ENCODE assay signal across 28 cellular contexts in genomic region chr14:64347748-64348147, GRCh38. TPM values are rescaled to one million over a fixed set of nuclear protein-coding genes. Genes with fewer than 3 reads are reported as not detected.
DNase-seq lines count a peak whose midpoint lies in the region; ATAC-seq, FAIRE-seq and TF ChIP-seq lines count a peak whose summit lies in the region.
"Had no signal": no experiment of that assay in that cellular context is flagged by ENCODE, and none has a peak within 500 bp of the region (broad histone marks: within the 10 kb centered on the region; RNA-seq: fewer than 3 reads in every experiment).

No MANE protein-coding gene starts in this region.

- no peak overlapping the region for H2BK120ac ChIP-seq in H1 (replicated peaks; ENCODE audit: low read depth, low read length)

- no peaks in the 10 kb centered on the region for H3K9me3 ChIP-seq in HepG2 (ENCODE audit: low read length)
- H3K9me3 ChIP-seq in right lobe of liver = no peaks in the 10 kb centered on the region
- H3K9me3 ChIP-seq in T-helper 17 cell (ENCODE audit: control insufficient read depth, low read length, poor library complexity, severe bottlenecking) = no peaks in the 10 kb centered on the region
- H3K9me3 ChIP-seq in H1 (ENCODE audit: insufficient read depth in 2 of 2, low read depth in 1 of 2, low read length in 1 of 2) = no peaks in the 10 kb centered on the region
- H3K9me3 ChIP-seq: BLaER1 treated with 17β-estradiol and CSF1 and Interleukin-3, amounts not matched to agents 10 nM and 100 nM; Caco-2 had no signal

- no peak overlapping the region for H4K91ac ChIP-seq in H1 (replicated peaks; ENCODE audit: insufficient read length, low read length)

- no peak overlapping the region for H3K56ac ChIP-seq in H1 (replicated peaks; ENCODE audit: insufficient read length, low read depth, low read length)

- H3K4me3 ChIP-seq in HepG2 (replicated peaks in 1 of 3; ENCODE audit: insufficient read depth in 1 of 3, low read depth in 2 of 3, low read length in 3 of 3) = no peak overlapping the region
- H3K4me3 ChIP-seq in right lobe of liver = no peak overlapping the region
- H3K4me3 ChIP-seq in H1 (ENCODE audit: extremely low read depth in 1 of 4, insufficient read depth in 2 of 4, low read depth in 3 of 4, low read length in 4 of 4) = no peak overlapping the region
- H3K4me3 ChIP-seq: BLaER1 treated with 17β-estradiol and CSF1 and Interleukin-3, amounts not matched to agents 10 nM and 100 nM had no signal

- no peak overlapping the region for H2BK20ac ChIP-seq in H1 (ENCODE audit: low read length)

- H4K8ac ChIP-seq in H1 (ENCODE audit: extremely low read depth, insufficient read depth, low read length) = no peak overlapping the region

- H3K27ac Mint-ChIP-seq in T-helper 17 cell (peak overlapping the region; percentile 3), Calu3 (ENCODE audit: unreplicated experiment) (no peak overlapping the region)
- H3K27ac Mint-ChIP-seq: B cell; CD4-positive, alpha-beta T cell; CD8-positive, alpha-beta T cell had no signal

- no peaks in the 10 kb centered on the region for H4K20me1 ChIP-seq in HepG2 (ENCODE audit: insufficient read depth, low read length)
- H4K20me1 ChIP-seq in H1 (replicated peaks in 1 of 2; ENCODE audit: control insufficient read depth in 1 of 2, insufficient read depth in 2 of 2, low read length in 2 of 2) = no peaks in the 10 kb centered on the region
- H4K20me1 ChIP-seq: BLaER1 treated with 17β-estradiol and CSF1 and Interleukin-3, amounts not matched to agents 10 nM and 100 nM had no signal

- no peak overlapping the region for H3K14ac ChIP-seq in H1 (ENCODE audit: insufficient read length)

- H3K4me1 Mint-ChIP-seq in T-helper 17 cell (no peaks in the 10 kb centered on the region), Calu3 (ENCODE audit: low read depth, unreplicated experiment) (no peaks in the 10 kb centered on the region)

- no peak overlapping the region for H2BK15ac ChIP-seq in H1 (ENCODE audit: low read length)

- H3K9ac ChIP-seq in HepG2 (ENCODE audit: insufficient read depth, low read depth, low read length) (no peak overlapping the region), H1 (replicated peaks in 1 of 4; ENCODE audit: extremely low read depth in 1 of 4, low read depth in 3 of 4, low read length in 3 of 4) (no peak overlapping the region)
- H3K9ac ChIP-seq: BLaER1 treated with 17β-estradiol and CSF1 and Interleukin-3, amounts not matched to agents 10 nM and 100 nM had no signal

- H4K5ac ChIP-seq in H1 (ENCODE audit: insufficient read length, low read depth, low read length) = no peak overlapping the region

- BruUV-seq in HepG2 (replicated peaks; lab: Mats Ljungman, UMichigan) = no TSS peak
- no TSS peak for BruUV-seq in Calu3 (replicated peaks; lab: Mats Ljungman, UMichigan)

- CTCF ChIA-PET in HepG2 (lab: Yijun Ruan, JAX; ENCODE audit: low intra/inter-chr PET ratio, low total read pairs) = no interaction called here
- CTCF ChIA-PET in H1 (lab: Charles Lee; ENCODE audit: partially characterized antibody) = interaction anchor here (0.7 to 9.4 kb wide), 2 partner anchors 62 to 81 kb away, joined by 3 to 56 read pairs; no protein-coding TSS in a partner anchor
- CTCF ChIA-PET in Calu3 (lab: Charles Lee) = no interaction called here

- in situ Hi-C loops in HepG2 (cut with HindIII; ENCODE audit: extremely low pct_ligation_motif_present, low pct_unique_long_range_greater_than_20kb) = loop anchor here (10.0 kb wide), 1 partner anchor 287 kb away; no protein-coding TSS in a partner anchor

- TF ChIP-seq EP300 in HepG2 (IDR thresholded peaks at IDR 0.05; ENCODE audit: low read depth in 2 of 2, low read length in 2 of 2) (no peak), HepG2 (CRISPR knock-in tag; IDR thresholded peaks at IDR 0.05; ENCODE audit: borderline replicate concordance) (no peak), H1 (IDR thresholded peaks at IDR 0.05; ENCODE audit: borderline replicate concordance in 1 of 2, low read depth in 2 of 2, low read length in 2 of 2) (no peak)

- H3K27ac ChIP-seq in HepG2 (ENCODE audit: extremely low read length, insufficient read depth, low read length) (no peak overlapping the region), right lobe of liver (no peak overlapping the region), H1 (ENCODE audit: low read depth, low read length) (no peak overlapping the region)
- H3K27ac ChIP-seq: BLaER1 treated with 17β-estradiol and CSF1 and Interleukin-3, amounts not matched to agents 10 nM and 100 nM; C4-2B had no signal

- POLR2A ChIA-PET in HepG2 (lab: Yijun Ruan, JAX) (no interaction called here), H1 (lab: Charles Lee; ENCODE audit: partially characterized antibody) (interaction anchor here (1.1 to 2.3 kb wide), 2 partner anchors 40 to 44 kb away, joined by 4 to 7 read pairs; no protein-coding TSS in a partner anchor)

- no peak overlapping the region for H2BK5ac ChIP-seq in H1 (ENCODE audit: low read depth, low read length)

- no peak overlapping the region for H2AK5ac ChIP-seq in H1 (ENCODE audit: low read depth, low read length)

- no peak overlapping the region for H3K23ac ChIP-seq in H1 (ENCODE audit: insufficient read length)

- intact Hi-C loops in HepG2 (cut with micrococcal nuclease; ENCODE audit: unreplicated experiment) = no loop called here
- intact Hi-C loops in right lobe of liver (cut with DNase I) = no loop called here
- intact Hi-C loops in Calu3 (cut with micrococcal nuclease; ENCODE audit: unreplicated experiment) = no loop called here

- H3K27me3 ChIP-seq in HepG2 (ENCODE audit: control insufficient read depth in 1 of 2, insufficient read depth in 2 of 2, low read length in 2 of 2) (no peaks in the 10 kb centered on the region; a peak in 2 of 5 replicates), right lobe of liver (no peaks in the 10 kb centered on the region), H1 (replicated peaks in 1 of 4; ENCODE audit: control insufficient read depth in 3 of 4, extremely low read depth in 1 of 4, insufficient read depth in 3 of 4, low read length in 3 of 4) (no peaks in the 10 kb centered on the region)
- H3K27me3 ChIP-seq: BLaER1 treated with 17β-estradiol and CSF1 and Interleukin-3, amounts not matched to agents 10 nM and 100 nM had no signal

- H3K79me1 ChIP-seq in H1 (ENCODE audit: low read depth, low read length) = no peaks in the 10 kb centered on the region

- no peaks in the 10 kb centered on the region for H3K36me3 Mint-ChIP-seq in T-helper 17 cell (ENCODE audit: low read depth)
- H3K36me3 Mint-ChIP-seq in Calu3 (ENCODE audit: insufficient read depth, unreplicated experiment) = no peaks in the 10 kb centered on the region
- H3K36me3 Mint-ChIP-seq: CD8-positive, alpha-beta T cell had no signal

- no peak for ATAC-seq in HepG2
- ATAC-seq in right lobe of liver = no peak
- no peak for ATAC-seq in T-helper 17 cell
- no peak for ATAC-seq in GM21576 (IDR thresholded peaks at IDR 0.05; ENCODE audit: unreplicated experiment)
- ATAC-seq: CD8-positive, alpha-beta T cell had no signal

- no peaks in the 10 kb centered on the region for H3K36me3 ChIP-seq in HepG2 (replicated peaks in 1 of 2; ENCODE audit: control insufficient read depth in 1 of 2, insufficient read depth in 2 of 2, low read length in 2 of 2)
- H3K36me3 ChIP-seq in right lobe of liver = no peaks in the 10 kb centered on the region
- H3K36me3 ChIP-seq in H1 (ENCODE audit: control insufficient read depth in 2 of 4, insufficient read depth in 4 of 4, low read length in 3 of 4) = no peaks in the 10 kb centered on the region
- H3K36me3 ChIP-seq: BLaER1 treated with 17β-estradiol and CSF1 and Interleukin-3, amounts not matched to agents 10 nM and 100 nM had no signal

- H2AFZ ChIP-seq in HepG2 (ENCODE audit: low read length) (no peak overlapping the region), H1 (ENCODE audit: low read length) (no peak overlapping the region)

- H3K4me2 ChIP-seq in HepG2 (ENCODE audit: low read depth, low read length) (no peak overlapping the region), H1 (ENCODE audit: insufficient read depth in 1 of 2, low read depth in 2 of 2, low read length in 2 of 2) (no peak overlapping the region)
- H3K4me2 ChIP-seq: BLaER1 treated with 17β-estradiol and CSF1 and Interleukin-3, amounts not matched to agents 10 nM and 100 nM had no signal

- DNase-seq in HepG2 (ENCODE audit: low spot score) (no peak), right lobe of liver (no peak), T-helper 17 cell (no peak), H1 (ENCODE audit: low read depth in 1 of 2, low spot score in 2 of 2) (no peak), Calu3 (no peak)
- no peak for DNase-seq in activated CD8-positive, alpha-beta memory T cell treated with anti-CD3 and anti-CD28 coated beads, Interleukin-2, amount 50 U/mL, for 48 hours
- DNase-seq: 8988T; AML-193; Caco-2; CD4-positive, alpha-beta T cell; CD8-positive, alpha-beta T cell; DMS 273 treated with DMSO at 0.1 percent for 48 hours; DMS153; DMS53; DMS79; DND-41; EL; GF-D8 had no signal

- no peak for TF ChIP-seq POLR2A in HepG2 (IDR thresholded peaks at IDR 0.05; ENCODE audit: insufficient read depth in 1 of 2, low read depth in 2 of 2, low read length in 2 of 2)
- no peak for TF ChIP-seq POLR2A in right lobe of liver (IDR thresholded peaks at IDR 0.05)
- no peak for TF ChIP-seq POLR2A in H1 (IDR thresholded peaks at IDR 0.05; ENCODE audit: control extremely low read depth in 1 of 2, low read depth in 2 of 2, low read length in 2 of 2)

- H3K4me1 ChIP-seq in HepG2 (ENCODE audit: insufficient read depth, low read length) (no peaks in the 10 kb centered on the region), right lobe of liver (no peaks in the 10 kb centered on the region), H1 (replicated peaks in 1 of 4; ENCODE audit: control insufficient read depth in 3 of 4, insufficient read depth in 4 of 4, low read length in 3 of 4) (no peaks in the 10 kb centered on the region)
- H3K4me1 ChIP-seq: Caco-2 had no signal

- H3K27me3 Mint-ChIP-seq in T-helper 17 cell = no peaks in the 10 kb centered on the region
- no peaks in the 10 kb centered on the region for H3K27me3 Mint-ChIP-seq in Calu3 (ENCODE audit: unreplicated experiment)
- H3K27me3 Mint-ChIP-seq: B cell; CD4-positive, alpha-beta T cell had no signal

- H2BK12ac ChIP-seq in H1 (ENCODE audit: low read depth, low read length) = no peak overlapping the region

- H3K4me3 Mint-ChIP-seq in T-helper 17 cell (no peak overlapping the region), Calu3 (ENCODE audit: low read depth, unreplicated experiment) (no peak overlapping the region)
- H3K4me3 Mint-ChIP-seq: B cell; CD4-positive, alpha-beta T cell; CD8-positive, alpha-beta T cell had no signal

- H3K18ac ChIP-seq in H1 (ENCODE audit: extremely low read depth, low read length) = no peak overlapping the region

- no peak for TF ChIP-seq RAD21 in HepG2 (CRISPR knock-in tag; IDR thresholded peaks at IDR 0.05)
- no peak for TF ChIP-seq RAD21 in H1 (IDR thresholded peaks at IDR 0.05 in 1 of 2, conservative IDR thresholded peaks at IDR 0.05 in 1 of 2; ENCODE audit: low read depth in 2 of 2, low read length in 2 of 2)

- no peaks in the 10 kb centered on the region for H3K23me2 ChIP-seq in H1 (ENCODE audit: low read depth, low read length)

- TF ChIP-seq CTCF in HepG2 (CRISPR knock-in tag; IDR thresholded peaks at IDR 0.05) = no peak
- no peak for TF ChIP-seq CTCF in right lobe of liver (IDR thresholded peaks at IDR 0.05)
- TF ChIP-seq CTCF in H1 (IDR thresholded peaks at IDR 0.05; ENCODE audit: control extremely low read depth in 1 of 3, insufficient read depth in 1 of 3, low read depth in 1 of 3, low read length in 3 of 3) = no peak
- TF ChIP-seq CTCF in Calu3 (IDR thresholded peaks at IDR 0.05; ENCODE audit: unreplicated experiment) = no peak

- FAIRE-seq in HepG2 (lab: Jason Lieb, UNC) (no peak), G401.6 (lab: Jason Lieb, UNC) (peak; percentile 21), H1 (lab: Jason Lieb, UNC) (no peak)
- FAIRE-seq: A204.1, GM12892, GM18507 had no signal

- no peak overlapping the region for H3K4ac ChIP-seq in H1 (replicated peaks; ENCODE audit: insufficient read length, low read depth, low read length)

- 59% methylated on average over 3 of the region's 3 CpGs for WGBS in HepG2 (ENCODE audit: low lambda C conversion rate)
- WGBS in right lobe of liver (ENCODE audit: insufficient coverage, low coverage, low lambda C conversion rate, missing lambda C conversion rate) = 92% methylated on average over 3 of the region's 3 CpGs
- 98% methylated on average over 3 of the region's 3 CpGs; no CpG with 5 or more reads in 1 of the 2 experiments for WGBS in H1 (ENCODE audit: extremely low coverage in 1 of 2, insufficient coverage in 1 of 2, insufficient read length in 1 of 2, insufficient replicate concordance in 2 of 2, low coverage in 1 of 2, low lambda C conversion rate in 2 of 2, missing lambda C conversion rate in 1 of 2), 2 experiments

- H3K79me2 ChIP-seq in HepG2 (ENCODE audit: insufficient read depth, low read length) (no peaks in the 10 kb centered on the region), H1 (ENCODE audit: control insufficient read depth in 1 of 2, insufficient read depth in 2 of 2, low read length in 2 of 2) (no peaks in the 10 kb centered on the region)

- no peaks in the 10 kb centered on the region for H3K9me3 Mint-ChIP-seq in Calu3 (ENCODE audit: low read depth, unreplicated experiment)
- H3K9me3 Mint-ChIP-seq: CD4-positive, alpha-beta T cell; CD8-positive, alpha-beta T cell had no signal

RNA-seq across cellular contexts. Expression of gene MTHFD1, which starts 40.4 kb away (rescaled TPM):
- 106 and 186 TPM in 2 replicates for total RNA-seq in HepG2 (2016; rRNA removed; fragmentation: Illumina TruSeq; extraction: Trizol)
- total RNA-seq in HepG2 (2016; cell fraction: cytosol; rRNA removed; fragmentation: Illumina TruSeq; extraction: Trizol; ENCODE audit: low read depth) = 27.7 and 41.1 TPM in 2 replicates
- 106 and 176 TPM in 2 replicates for total RNA-seq in HepG2 (2016; cell fraction: insoluble cytoplasmic fraction; rRNA removed; fragmentation: Illumina TruSeq; extraction: Trizol)
- total RNA-seq in HepG2 (2016; cell fraction: membrane; rRNA removed; fragmentation: Illumina TruSeq; extraction: Trizol) = 37.7 and 38.9 TPM in 2 replicates
- 117 and 125 TPM in 2 replicates for total RNA-seq in HepG2 (2016; cell fraction: nucleus; rRNA removed; fragmentation: Illumina TruSeq; extraction: Trizol)
- 31.0 and 33.6 TPM in 2 replicates for polyA plus RNA-seq in HepG2 (2011; rRNA removed)
- 24.6 and 25.3 TPM in 2 replicates for polyA plus RNA-seq in HepG2 (2011; cell fraction: cytosol; rRNA removed)
- 36.7 and 38.0 TPM in 2 replicates for polyA plus RNA-seq in HepG2 (2011; cell fraction: nucleus; rRNA removed)
- 65.7 and 92.6 TPM in 2 replicates for polyA plus RNA-seq in HepG2 (2012)
- 15.0 and 19.1 TPM in 2 replicates for polyA plus RNA-seq in HepG2 (2016; cell fraction: cytosol; fragmentation: Illumina TruSeq; extraction: Trizol; ENCODE audit: low read depth)
- 175 and 178 TPM in 2 replicates for polyA plus RNA-seq in HepG2 (2016; cell fraction: insoluble cytoplasmic fraction; fragmentation: Illumina TruSeq; extraction: Trizol; ENCODE audit: low read depth)
- 28.8 and 31.3 TPM in 2 replicates for polyA plus RNA-seq in HepG2 (2016; cell fraction: membrane; fragmentation: Illumina TruSeq; extraction: Trizol; ENCODE audit: low read depth)
- polyA plus RNA-seq in HepG2 (2016; cell fraction: nucleus; fragmentation: Illumina TruSeq; extraction: Trizol; ENCODE audit: insufficient read depth, low read depth) = 154 and 168 TPM in 2 replicates
- polyA minus RNA-seq in HepG2 (2011; rRNA and poly(A)+ RNA removed; ENCODE audit: low replicate concordance) = 55.0 and 195 TPM in 2 replicates
- polyA minus RNA-seq in HepG2 (2011; cell fraction: cytosol; rRNA and poly(A)+ RNA removed) = 51.5 and 63.7 TPM in 2 replicates
- 76.7 and 120 TPM in 2 replicates for polyA minus RNA-seq in HepG2 (2011; cell fraction: nucleus; rRNA and poly(A)+ RNA removed)
- total RNA-seq in right lobe of liver = 100 to 1,000 TPM; 158 to 265 (median 200) TPM
- total RNA-seq in T-helper 17 cell = 10 to 100 TPM; 29.0 to 31.1 TPM
- 302 and 332 TPM in 2 replicates for total RNA-seq in H1 (2021; fragmentation: NEBNext Ultra II Directional; extraction: Animal tissue kit (Norgen Biotek cat#: 25700))
- polyA plus RNA-seq in H1 (2011; rRNA removed) = 79.1 and 79.7 TPM in 2 replicates
- 102 TPM for polyA plus RNA-seq in H1 (2011; cell fraction: cytosol; rRNA removed)
- 171 TPM for polyA plus RNA-seq in H1 (2011; cell fraction: nucleus; rRNA removed)
- polyA plus RNA-seq in H1 (2012, experiment 1 of 2) = 249 to 322 TPM (median 270 TPM) in 4 replicates
- polyA plus RNA-seq in H1 (2012, experiment 2 of 2) = 36.5 TPM
- 246 TPM for polyA plus RNA-seq in H1 (2013, experiment 1 of 2)
- polyA plus RNA-seq in H1 (2013, experiment 2 of 2) = 235 TPM
- 186 and 204 TPM in 2 replicates for polyA minus RNA-seq in H1 (2011; rRNA and poly(A)+ RNA removed)
- 193 TPM for polyA minus RNA-seq in H1 (2011; cell fraction: cytosol; rRNA and poly(A)+ RNA removed)
- 174 TPM for polyA minus RNA-seq in H1 (2011; cell fraction: nucleus; rRNA and poly(A)+ RNA removed)
- 155 and 164 TPM in 2 replicates for total RNA-seq in Calu3 (2022)

RNA-seq across cellular contexts. Expression of gene ESR2, which starts 53.6 kb away (rescaled TPM):
- total RNA-seq in HepG2 (2016; rRNA removed; fragmentation: Illumina TruSeq; extraction: Trizol) = 0.04 TPM in 1 of 2 replicates, not detected in the other
- total RNA-seq in HepG2 (2016; cell fraction: cytosol; rRNA removed; fragmentation: Illumina TruSeq; extraction: Trizol; ENCODE audit: low read depth) = not detected in 2 replicates
- total RNA-seq in HepG2 (2016; cell fraction: insoluble cytoplasmic fraction; rRNA removed; fragmentation: Illumina TruSeq; extraction: Trizol) = not detected in 2 replicates
- total RNA-seq in HepG2 (2016; cell fraction: membrane; rRNA removed; fragmentation: Illumina TruSeq; extraction: Trizol) = not detected in 2 replicates
- not detected in 2 replicates for total RNA-seq in HepG2 (2016; cell fraction: nucleus; rRNA removed; fragmentation: Illumina TruSeq; extraction: Trizol)
- 0.01 TPM in 1 of 2 replicates, not detected in the other for polyA plus RNA-seq in HepG2 (2011; rRNA removed)
- polyA plus RNA-seq in HepG2 (2011; cell fraction: cytosol; rRNA removed) = not detected in 2 replicates
- polyA plus RNA-seq in HepG2 (2011; cell fraction: nucleus; rRNA removed) = 0.03 TPM in 1 of 2 replicates, not detected in the other
- 0.07 and 0.16 TPM in 2 replicates for polyA plus RNA-seq in HepG2 (2012)
- not detected in 2 replicates for polyA plus RNA-seq in HepG2 (2016; cell fraction: cytosol; fragmentation: Illumina TruSeq; extraction: Trizol; ENCODE audit: low read depth)
- not detected in 2 replicates for polyA plus RNA-seq in HepG2 (2016; cell fraction: insoluble cytoplasmic fraction; fragmentation: Illumina TruSeq; extraction: Trizol; ENCODE audit: low read depth)
- not detected in 2 replicates for polyA plus RNA-seq in HepG2 (2016; cell fraction: membrane; fragmentation: Illumina TruSeq; extraction: Trizol; ENCODE audit: low read depth)
- not detected in 2 replicates for polyA plus RNA-seq in HepG2 (2016; cell fraction: nucleus; fragmentation: Illumina TruSeq; extraction: Trizol; ENCODE audit: insufficient read depth, low read depth)
- 0.35 TPM in 1 of 2 replicates, not detected in the other for polyA minus RNA-seq in HepG2 (2011; rRNA and poly(A)+ RNA removed; ENCODE audit: low replicate concordance)
- not detected in 2 replicates for polyA minus RNA-seq in HepG2 (2011; cell fraction: cytosol; rRNA and poly(A)+ RNA removed)
- not detected in 2 replicates for polyA minus RNA-seq in HepG2 (2011; cell fraction: nucleus; rRNA and poly(A)+ RNA removed)
- under 1 TPM in 1 of 6 experiments, not detected in 5; 0.04 TPM for total RNA-seq in right lobe of liver
- total RNA-seq in T-helper 17 cell = under 1 TPM; 0.29 to 0.42 TPM
- total RNA-seq in H1 (2021; fragmentation: NEBNext Ultra II Directional; extraction: Animal tissue kit (Norgen Biotek cat#: 25700)) = 0.19 and 0.52 TPM in 2 replicates
- 0.22 and 0.23 TPM in 2 replicates for polyA plus RNA-seq in H1 (2011; rRNA removed)
- polyA plus RNA-seq in H1 (2011; cell fraction: cytosol; rRNA removed) = 0.28 TPM
- 0.73 TPM for polyA plus RNA-seq in H1 (2011; cell fraction: nucleus; rRNA removed)
- polyA plus RNA-seq in H1 (2012, experiment 1 of 2) = 0.29 to 0.70 TPM (median 0.44 TPM) in 4 replicates
- 0.05 TPM for polyA plus RNA-seq in H1 (2012, experiment 2 of 2)
- 0.10 TPM for polyA plus RNA-seq in H1 (2013, experiment 1 of 2)
- polyA plus RNA-seq in H1 (2013, experiment 2 of 2) = 0.13 TPM
- polyA minus RNA-seq in H1 (2011; rRNA and poly(A)+ RNA removed) = 0.91 and 1.0 TPM in 2 replicates
- polyA minus RNA-seq in H1 (2011; cell fraction: cytosol; rRNA and poly(A)+ RNA removed) = not detected
- 2.9 TPM for polyA minus RNA-seq in H1 (2011; cell fraction: nucleus; rRNA and poly(A)+ RNA removed)
- 0.12 TPM in 1 of 2 replicates, not detected in the other for total RNA-seq in Calu3 (2022)
- total RNA-seq: G401 had no signal
- polyA plus RNA-seq: BJ had no signal

Comparison
In these comparisons a context has a peak if more than half of its experiments do, and no peak if none do; other contexts are left out.
1. Of the 41 proteins assayed by ChIP-seq in both HepG2 and H1: peak only in HepG2: none; only in H1: none; in both: MAFK; in neither: 40.